8 cellular contexts compared by ENCODE assay signal in the genomic region with DNA sequence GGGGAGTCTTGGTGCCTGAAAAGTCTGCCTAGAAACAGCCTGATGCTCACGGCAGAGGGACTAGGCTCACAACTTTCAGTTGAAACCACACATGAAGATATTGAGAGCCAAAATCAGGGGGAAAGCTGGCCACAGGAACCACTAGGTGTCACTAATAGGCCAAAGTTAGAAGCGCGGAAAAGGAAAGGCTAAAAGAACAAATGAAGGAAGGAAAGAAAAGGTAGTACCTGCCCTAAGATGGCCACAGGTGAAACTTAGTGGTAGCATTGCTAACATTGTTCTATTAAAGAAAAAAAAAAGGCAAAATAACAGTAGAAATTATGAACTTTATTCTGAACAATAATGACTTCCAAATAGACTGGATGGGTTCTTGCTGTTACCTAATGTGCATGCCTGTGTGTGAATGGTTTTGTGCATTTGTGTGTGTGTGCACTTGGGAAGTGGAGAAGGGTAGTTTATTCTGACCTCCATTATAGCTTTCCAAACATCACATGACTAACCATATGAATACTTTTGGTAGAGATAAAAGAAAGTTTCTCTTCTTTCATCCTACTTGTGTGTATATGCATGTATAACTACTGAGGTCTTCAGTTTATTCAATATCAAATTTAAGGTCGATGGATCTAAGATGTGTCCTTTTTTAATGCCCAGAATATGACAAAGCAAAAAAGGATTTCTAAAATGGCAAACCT. TPM values are rescaled to one million over a fixed set of nuclear protein-coding genes. Genes with fewer than 3 reads are reported as not detected.
DNase-seq lines count a peak whose midpoint lies in the region; ATAC-seq and TF ChIP-seq lines count a peak whose summit lies in the region.

No MANE protein-coding gene starts in this region.

- peak; percentile 52 for ATAC-seq in GM18870 (IDR thresholded peaks at IDR 0.05; ENCODE audit: unreplicated experiment)
- peak; percentile 33 for ATAC-seq in HG03135 (IDR thresholded peaks at IDR 0.05; ENCODE audit: unreplicated experiment)
- peak; percentile 26 for ATAC-seq in activated CD8-positive, alpha-beta T cell treated with anti-CD3 and anti-CD28 coated beads, Interleukin-2, amount 10 ng/mL, durations not matched to agents 7 days and 5 days
- no peak for ATAC-seq in GM19023 (IDR thresholded peaks at IDR 0.05; ENCODE audit: unreplicated experiment)

- no peaks in the 10 kb centered on the region for H3K9me3 Mint-ChIP-seq in activated CD8-positive, alpha-beta T cell treated with anti-CD3 and anti-CD28 coated beads, Interleukin-2, amount 10 ng/mL, durations not matched to agents 7 days and 5 days (ENCODE audit: insufficient read depth)

- H2AFZ ChIP-seq in fibroblast of lung (ENCODE audit: low read length): peak overlapping the region; percentile 91
- H2AFZ ChIP-seq in trophoblast cell (ENCODE audit: insufficient read depth, low read length, poor library complexity): no peak overlapping the region

- peak overlapping the region; percentile 17 for H3K4me3 Mint-ChIP-seq in activated CD8-positive, alpha-beta T cell treated with anti-CD3 and anti-CD28 coated beads, Interleukin-2, amount 10 ng/mL, durations not matched to agents 7 days and 5 days

- TF ChIP-seq CTCF in fibroblast of lung (conservative IDR thresholded peaks at IDR 0.05 in 1 of 2, IDR thresholded peaks at IDR 0.05 in 1 of 2; ENCODE audit: low read depth in 1 of 2, low read length in 2 of 2): peak; percentile 79 to 90

- H3K36me3 ChIP-seq in fibroblast of lung (ENCODE audit: control insufficient read depth, insufficient read depth, low read length) (no peaks in the 10 kb centered on the region), trophoblast cell (ENCODE audit: control insufficient read depth in 1 of 2, insufficient read depth in 2 of 2, low read length in 2 of 2) (no peaks in the 10 kb centered on the region)

- H3K14ac ChIP-seq in trophoblast cell (ENCODE audit: low read length): no peak overlapping the region

- no peaks in the 10 kb centered on the region for H3K36me3 Mint-ChIP-seq in activated CD8-positive, alpha-beta T cell treated with anti-CD3 and anti-CD28 coated beads, Interleukin-2, amount 10 ng/mL, durations not matched to agents 7 days and 5 days (ENCODE audit: low read depth)

- no peak overlapping the region for H4K91ac ChIP-seq in trophoblast cell (ENCODE audit: low read depth, low read length)

- H2AK5ac ChIP-seq in trophoblast cell (ENCODE audit: low read length): no peak overlapping the region

- no peaks in the 10 kb centered on the region for H4K20me1 ChIP-seq in fibroblast of lung (ENCODE audit: control insufficient read depth, extremely low read depth, insufficient read depth, low read length)

- no peak overlapping the region for H3K23ac ChIP-seq in trophoblast cell (ENCODE audit: low read length)

- H3K9me3 ChIP-seq in fibroblast of lung (ENCODE audit: control insufficient read depth, insufficient read depth, low read depth, low read length) (no peaks in the 10 kb centered on the region), trophoblast cell (ENCODE audit: insufficient read depth, low read depth, low read length) (no peaks in the 10 kb centered on the region)

- no peak overlapping the region for H3K4ac ChIP-seq in trophoblast cell (ENCODE audit: low read depth, low read length)

- H4K12ac ChIP-seq in trophoblast cell (ENCODE audit: low read depth, low read length): no peak overlapping the region

- H3K4me1 Mint-ChIP-seq in activated CD8-positive, alpha-beta T cell treated with anti-CD3 and anti-CD28 coated beads, Interleukin-2, amount 10 ng/mL, durations not matched to agents 7 days and 5 days (ENCODE audit: low read depth): peaks cover 36% of the 10 kb centered on the region

- POLR2A ChIA-PET in activated CD8-positive, alpha-beta T cell treated with anti-CD3 and anti-CD28 coated beads, Interleukin-2, amount 10 ng/mL, durations not matched to agents 7 days and 5 days (lab: Charles Lee): interaction anchor here (1.4 kb wide), 1 partner anchor 177 kb away, joined by 3 read pairs; no protein-coding TSS in a partner anchor

- no CpG with 5 or more reads among the region's 4 CpGs for WGBS in trophoblast cell (ENCODE audit: extremely low coverage, insufficient coverage, insufficient read length)

- DNase-seq in COLO829 (ENCODE audit: low spot score) (peak; percentile 20), NCI-H526 treated with DMSO at 0.1 percent for 48 hours (lab: John Stamatoyannopoulos, UW) (peak; percentile 31), fibroblast of lung (ENCODE audit: low read depth in 2 of 2) (peak; percentile 47 to 74), trophoblast cell (peak; percentile 21 to 77)
- peak; percentile 73 for DNase-seq in activated CD8-positive, alpha-beta T cell treated with anti-CD3 and anti-CD28 coated beads, Interleukin-2, amount 10 ng/mL, durations not matched to agents 7 days and 5 days

- no peak overlapping the region for H4K8ac ChIP-seq in trophoblast cell (ENCODE audit: low read depth, low read length)

- CTCF ChIA-PET in activated CD8-positive, alpha-beta T cell treated with anti-CD3 and anti-CD28 coated beads, Interleukin-2, amount 10 ng/mL, durations not matched to agents 7 days and 5 days (lab: Charles Lee): interaction anchor here (0.8 to 6.7 kb wide), 18 partner anchors 9 to 287 kb away, joined by 3 to 67 read pairs (median 5); partner anchors contain the start of gene GLRX

- H3K27me3 Mint-ChIP-seq in activated CD8-positive, alpha-beta T cell treated with anti-CD3 and anti-CD28 coated beads, Interleukin-2, amount 10 ng/mL, durations not matched to agents 7 days and 5 days (ENCODE audit: low read depth): no peaks in the 10 kb centered on the region

- peak overlapping the region; percentile 13 for H3K4me2 ChIP-seq in fibroblast of lung (ENCODE audit: extremely low read depth, insufficient read depth, low read length)
- H3K4me2 ChIP-seq in trophoblast cell (ENCODE audit: low read length): no peak overlapping the region

- peaks cover 2% of the 10 kb centered on the region for H3K4me1 ChIP-seq in fibroblast of lung (ENCODE audit: control insufficient read depth, extremely low read depth, insufficient read depth, low read length)
- peaks cover 0 to 3% of the 10 kb centered on the region in 2 experiments for H3K4me1 ChIP-seq in trophoblast cell (ENCODE audit: control insufficient read depth in 1 of 2, insufficient read depth in 2 of 2, low read length in 2 of 2)

- H2BK120ac ChIP-seq in trophoblast cell (ENCODE audit: insufficient read depth, low read length, poor library complexity): no peak overlapping the region

- H2BK12ac ChIP-seq in trophoblast cell (ENCODE audit: low read length): no peak overlapping the region

- H3K27ac ChIP-seq in fibroblast of lung (ENCODE audit: insufficient read depth, low read length) (no peak overlapping the region), trophoblast cell (ENCODE audit: low read depth, low read length) (no peak overlapping the region)

- no peak overlapping the region for H3K9ac ChIP-seq in fibroblast of lung (ENCODE audit: insufficient read depth, low read length)
- H3K9ac ChIP-seq in trophoblast cell (ENCODE audit: low read length): no peak overlapping the region

- H2BK5ac ChIP-seq in trophoblast cell (ENCODE audit: low read depth, low read length, poor library complexity): no peak overlapping the region

- H3K27me3 ChIP-seq in fibroblast of lung (ENCODE audit: control insufficient read depth, insufficient read depth, low read length): no peaks in the 10 kb centered on the region
- H3K27me3 ChIP-seq in trophoblast cell (ENCODE audit: insufficient read depth, low read length): no peaks in the 10 kb centered on the region

- H3K79me1 ChIP-seq in trophoblast cell (ENCODE audit: low read length): peaks cover 6% of the 10 kb centered on the region

- H3K27ac Mint-ChIP-seq in activated CD8-positive, alpha-beta T cell treated with anti-CD3 and anti-CD28 coated beads, Interleukin-2, amount 10 ng/mL, durations not matched to agents 7 days and 5 days: peak overlapping the region; percentile 64

- no peak overlapping the region for H3K18ac ChIP-seq in trophoblast cell (ENCODE audit: low read length)

- H3K79me2 ChIP-seq in fibroblast of lung (ENCODE audit: control insufficient read depth, insufficient read depth, low read length): no peaks in the 10 kb centered on the region
- H3K79me2 ChIP-seq in trophoblast cell (ENCODE audit: control insufficient read depth, insufficient read depth, low read length, poor library complexity): no peaks in the 10 kb centered on the region

- H3K4me3 ChIP-seq in fibroblast of lung (replicated peaks in 1 of 4; ENCODE audit: control extremely low read depth in 1 of 4, insufficient read depth in 1 of 4, low read depth in 3 of 4, low read length in 4 of 4) (no peak overlapping the region), trophoblast cell (ENCODE audit: low read depth, low read length) (no peak overlapping the region)

RNA-seq across cellular contexts. Expression of gene RFESD, which starts 2.1 kb away (rescaled TPM):
- 1 to 10 TPM; 4.9 to 5.1 TPM for total RNA-seq in activated CD8-positive, alpha-beta T cell treated with anti-CD3 and anti-CD28 coated beads, Interleukin-2, amount 10 ng/mL, durations not matched to agents 7 days and 5 days
- total RNA-seq in fibroblast of lung: 3.1 and 4.8 TPM in 2 replicates
- 2.7 TPM in 2 replicates for polyA plus RNA-seq in fibroblast of lung
- 2.0 and 2.7 TPM in 2 replicates for polyA plus RNA-seq in fibroblast of lung (2012)
- polyA minus RNA-seq in fibroblast of lung (ENCODE audit: low replicate concordance): not detected in 2 replicates
- 3.5 and 3.6 TPM in 2 replicates for polyA plus RNA-seq in trophoblast cell (2013)

RNA-seq across cellular contexts. Expression of gene GPR150, which starts 24.6 kb away (rescaled TPM):
- total RNA-seq in activated CD8-positive, alpha-beta T cell treated with anti-CD3 and anti-CD28 coated beads, Interleukin-2, amount 10 ng/mL, durations not matched to agents 7 days and 5 days: under 1 TPM; 0.74 to 0.83 TPM
- total RNA-seq in fibroblast of lung: under 0.01 and 0.33 TPM in 2 replicates
- 0.23 and 0.43 TPM in 2 replicates for polyA plus RNA-seq in fibroblast of lung
- 0.40 and 0.69 TPM in 2 replicates for polyA plus RNA-seq in fibroblast of lung (2012)
- 0.70 TPM in 1 of 2 replicates, not detected in the other for polyA minus RNA-seq in fibroblast of lung (ENCODE audit: low replicate concordance)
- not detected in 2 replicates for polyA plus RNA-seq in trophoblast cell (2013)

RNA-seq across cellular contexts. Expression of gene SPATA9, which starts 38.3 kb away (rescaled TPM):
- total RNA-seq in activated CD8-positive, alpha-beta T cell treated with anti-CD3 and anti-CD28 coated beads, Interleukin-2, amount 10 ng/mL, durations not matched to agents 7 days and 5 days: not detected
- total RNA-seq in fibroblast of lung: 0.51 and 0.66 TPM in 2 replicates
- polyA plus RNA-seq in fibroblast of lung: 0.75 and 1.7 TPM in 2 replicates
- polyA plus RNA-seq in fibroblast of lung (2012): 1.1 and 2.6 TPM in 2 replicates
- not detected in 2 replicates for polyA minus RNA-seq in fibroblast of lung (ENCODE audit: low replicate concordance)
- 0.50 and 0.51 TPM in 2 replicates for polyA plus RNA-seq in trophoblast cell (2013)

Comparison
In these comparisons a context has a peak if more than half of its experiments do, and no peak if none do; other contexts are left out.
1. DNase-seq: peak in every context shown above with its lines; median percentile 73 in activated CD8-positive, alpha-beta T cell treated with anti-CD3 and anti-CD28 coated beads, Interleukin-2, amount 10 ng/mL, durations not matched to agents 7 days and 5 days; 60 in fibroblast of lung; 49 in trophoblast cell; 31 in NCI-H526 treated with DMSO at 0.1 percent for 48 hours; 20 in COLO829.